19 cellular contexts compared by ENCODE assay signal in the genomic region with DNA sequence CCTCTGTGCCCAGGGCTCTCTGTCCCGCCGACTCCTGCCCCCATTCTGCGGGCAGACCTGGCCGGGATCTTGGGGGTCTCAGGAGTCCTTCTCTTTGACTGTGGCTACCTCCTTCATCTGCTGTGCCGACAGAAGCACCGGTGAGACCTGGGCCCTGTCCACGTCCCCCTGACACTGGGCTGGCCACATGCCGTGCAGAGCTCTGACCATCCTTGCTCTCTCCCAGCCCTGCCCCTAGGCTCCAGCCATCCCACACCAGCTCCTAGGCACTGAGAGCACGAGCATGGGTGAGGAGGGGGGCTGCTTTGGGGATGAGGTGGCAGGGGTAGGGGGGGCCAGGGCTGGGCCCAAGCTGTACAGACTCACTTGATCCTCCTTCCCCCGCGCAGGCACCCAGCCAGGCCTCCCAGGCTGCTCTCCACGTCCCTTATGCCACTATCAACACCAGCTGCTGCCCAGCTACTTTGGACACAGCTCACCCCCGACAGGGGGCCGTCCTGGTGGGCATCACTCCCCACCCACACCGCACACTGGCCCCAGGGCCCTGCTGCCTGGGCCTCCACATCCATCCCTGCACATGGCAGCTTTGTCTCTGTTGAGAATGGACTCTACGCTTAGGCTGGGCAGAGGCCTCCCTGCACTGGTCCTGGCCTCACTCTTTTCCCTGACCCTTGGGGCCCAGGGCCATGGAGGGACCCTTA. TPM values are rescaled to one million over a fixed set of nuclear protein-coding genes. Genes with fewer than 3 reads are reported as not detected.
DNase-seq lines count a peak whose midpoint lies in the region; ATAC-seq and TF ChIP-seq lines count a peak whose summit lies in the region.
"Had no signal": no experiment of that assay in that cellular context is flagged by ENCODE, and none has a peak within 500 bp of the region (broad histone marks: within the 10 kb centered on the region; RNA-seq: fewer than 3 reads in every experiment).

No MANE protein-coding gene starts in this region.

- H3K4me3 ChIP-seq in suprapubic skin = no peak overlapping the region
- H3K4me3 ChIP-seq: colonic mucosa, GM23338, psoas muscle had no signal

- no peak for TF ChIP-seq EP300 in suprapubic skin (IDR thresholded peaks at IDR 0.05)

- H3K27ac Mint-ChIP-seq in activated naive CD4-positive, alpha-beta T cell treated with anti-CD3 and anti-CD28 coated beads, Interleukin-2, amount 50 U/mL, for 24 hours = no peak overlapping the region
- H3K27ac Mint-ChIP-seq in activated CD8-positive, alpha-beta T cell treated with anti-CD3 and anti-CD28 coated beads for 36 hours = peak overlapping the region; percentile 89
- peak overlapping the region; percentile 65 for H3K27ac Mint-ChIP-seq in memory B cell
- H3K27ac Mint-ChIP-seq: GM23338 had no signal

- peak; percentile 3 for ATAC-seq in activated CD8-positive, alpha-beta T cell treated with anti-CD3 and anti-CD28 coated beads for 36 hours
- ATAC-seq in memory B cell (ENCODE audit: low read depth) (no peak), HG03565 (IDR thresholded peaks at IDR 0.05; ENCODE audit: unreplicated experiment) (no peak)
- ATAC-seq: GM23338, psoas muscle had no signal

- H3K4me3 Mint-ChIP-seq in activated naive CD4-positive, alpha-beta T cell treated with anti-CD3 and anti-CD28 coated beads, Interleukin-2, amount 50 U/mL, for 24 hours = peak overlapping the region; percentile 73
- peak overlapping the region; percentile 36 for H3K4me3 Mint-ChIP-seq in activated CD8-positive, alpha-beta T cell treated with anti-CD3 and anti-CD28 coated beads for 36 hours
- no peak overlapping the region for H3K4me3 Mint-ChIP-seq in memory B cell
- H3K4me3 Mint-ChIP-seq: GM23338 had no signal

- DNase-seq in activated naive CD4-positive, alpha-beta T cell (lab: John Stamatoyannopoulos, UW) = no peak
- no peak for DNase-seq in activated CD8-positive, alpha-beta T cell treated with anti-CD3 and anti-CD28 coated beads for 36 hours
- DNase-seq in memory B cell (ENCODE audit: low spot score in 2 of 2) (no peak), suprapubic skin (ENCODE audit: low spot score in 2 of 2) (peak; percentile 46 to 60), KBM-7 (no peak), RPMI8226 (no peak)
- DNase-seq: activated CD4-positive, CD25-positive, alpha-beta regulatory T cell treated with anti-CD3 and anti-CD28 coated beads, Interleukin-2, amount 50 U/mL, for 72 hours; Calu3; colonic mucosa; GDM1; NCI-H1694; NCI-H446; SIG-M5 had no signal

- no peaks in the 10 kb centered on the region for H3K4me1 ChIP-seq in suprapubic skin
- H3K4me1 ChIP-seq: colonic mucosa, psoas muscle had no signal

- no peaks in the 10 kb centered on the region for H3K27me3 Mint-ChIP-seq in activated naive CD4-positive, alpha-beta T cell treated with anti-CD3 and anti-CD28 coated beads, Interleukin-2, amount 50 U/mL, for 24 hours
- H3K27me3 Mint-ChIP-seq in activated CD8-positive, alpha-beta T cell treated with anti-CD3 and anti-CD28 coated beads for 36 hours = no peaks in the 10 kb centered on the region
- no peaks in the 10 kb centered on the region for H3K27me3 Mint-ChIP-seq in memory B cell

- H3K36me3 ChIP-seq in suprapubic skin = peaks cover 90% of the 10 kb centered on the region

- H3K27me3 ChIP-seq in suprapubic skin = no peaks in the 10 kb centered on the region
- H3K27me3 ChIP-seq: colonic mucosa had no signal

- POLR2A ChIA-PET in activated CD8-positive, alpha-beta T cell treated with anti-CD3 and anti-CD28 coated beads for 36 hours (lab: Charles Lee) = interaction anchor here (0.5 to 4.3 kb wide), 4 partner anchors 12 to 277 kb away, joined by 3 to 26 read pairs (median 3); no protein-coding TSS in a partner anchor

- WGBS in suprapubic skin = 87% methylated on average over 3 of the region's 16 CpGs

- H3K4me1 Mint-ChIP-seq in activated naive CD4-positive, alpha-beta T cell treated with anti-CD3 and anti-CD28 coated beads, Interleukin-2, amount 50 U/mL, for 24 hours = peaks cover 36% of the 10 kb centered on the region
- peaks cover 37% of the 10 kb centered on the region for H3K4me1 Mint-ChIP-seq in activated CD8-positive, alpha-beta T cell treated with anti-CD3 and anti-CD28 coated beads for 36 hours (ENCODE audit: low read depth)
- peaks cover 5% of the 10 kb centered on the region for H3K4me1 Mint-ChIP-seq in memory B cell
- H3K4me1 Mint-ChIP-seq: GM23338 had no signal

- H3K9me3 ChIP-seq in suprapubic skin = no peaks in the 10 kb centered on the region
- H3K9me3 ChIP-seq: colonic mucosa, psoas muscle had no signal

- peaks cover 15% of the 10 kb centered on the region for H3K36me3 Mint-ChIP-seq in activated naive CD4-positive, alpha-beta T cell treated with anti-CD3 and anti-CD28 coated beads, Interleukin-2, amount 50 U/mL, for 24 hours
- H3K36me3 Mint-ChIP-seq in activated CD8-positive, alpha-beta T cell treated with anti-CD3 and anti-CD28 coated beads for 36 hours (ENCODE audit: low read depth) = peaks cover 55% of the 10 kb centered on the region
- H3K36me3 Mint-ChIP-seq in memory B cell = peaks cover 28% of the 10 kb centered on the region

- in situ Hi-C loops in KBM-7 (cut with MboI; ENCODE audit: low pct_unique_long_range_greater_than_20kb, low sequenced_read_pairs) = no loop called here

- intact Hi-C loops in activated CD8-positive, alpha-beta T cell treated with anti-CD3 and anti-CD28 coated beads for 36 hours (cut with micrococcal nuclease) = no loop called here

- TF ChIP-seq POLR2A in suprapubic skin (IDR thresholded peaks at IDR 0.05) = no peak

- CTCF ChIA-PET in activated CD8-positive, alpha-beta T cell treated with anti-CD3 and anti-CD28 coated beads for 36 hours (lab: Charles Lee) = interaction anchor here (1.0 to 1.7 kb wide), 2 partner anchors 8 to 55 kb away, joined by 4 to 6 read pairs; no protein-coding TSS in a partner anchor

- TF ChIP-seq CTCF in activated CD8-positive, alpha-beta T cell treated with anti-CD3 and anti-CD28 coated beads for 36 hours (IDR thresholded peaks at IDR 0.05) = no peak
- no peak for TF ChIP-seq CTCF in suprapubic skin (IDR thresholded peaks at IDR 0.05)

- no peaks in the 10 kb centered on the region for H3K9me3 Mint-ChIP-seq in activated naive CD4-positive, alpha-beta T cell treated with anti-CD3 and anti-CD28 coated beads, Interleukin-2, amount 50 U/mL, for 24 hours
- H3K9me3 Mint-ChIP-seq in activated CD8-positive, alpha-beta T cell treated with anti-CD3 and anti-CD28 coated beads for 36 hours = no peaks in the 10 kb centered on the region
- no peaks in the 10 kb centered on the region for H3K9me3 Mint-ChIP-seq in memory B cell
- H3K9me3 Mint-ChIP-seq: GM23338 had no signal

- no peak overlapping the region for H3K27ac ChIP-seq in suprapubic skin
- H3K27ac ChIP-seq: colonic mucosa, psoas muscle had no signal

RNA-seq across cellular contexts. Expression of gene PILRB, which starts 4.8 kb away (rescaled TPM):
- 10 to 100 TPM; 43.7 to 46.8 TPM for total RNA-seq in activated CD8-positive, alpha-beta T cell treated with anti-CD3 and anti-CD28 coated beads for 36 hours
- total RNA-seq in suprapubic skin = 100 to 1,000 TPM in 1 of 4 donors, 10 to 100 TPM in 3; 40.8 to 125 (median 63.1) TPM

RNA-seq across cellular contexts. Expression of gene PILRA, which starts 20.2 kb away (rescaled TPM):
- 1 to 10 TPM; 5.8 to 6.6 TPM for total RNA-seq in activated CD8-positive, alpha-beta T cell treated with anti-CD3 and anti-CD28 coated beads for 36 hours
- total RNA-seq in suprapubic skin = 1 to 10 TPM; 1.3 to 8.5 (median 4.2) TPM
- total RNA-seq: epithelial cell of proximal tubule had no signal

RNA-seq across cellular contexts. Expression of gene SPDYE3, which starts 45.6 kb away (rescaled TPM):
- total RNA-seq in activated CD8-positive, alpha-beta T cell treated with anti-CD3 and anti-CD28 coated beads for 36 hours = not detected
- not detected for total RNA-seq in suprapubic skin
- total RNA-seq: Calu3, colonic mucosa, epithelial cell of proximal tubule, GM23338, liver, psoas muscle had no signal

Comparison
In these comparisons a context has a peak if more than half of its experiments do, and no peak if none do; other contexts are left out.
1. DNase-seq: peak in suprapubic skin (2 of 2); none in activated naive CD4-positive, alpha-beta T cell (0 of 4), activated CD8-positive, alpha-beta T cell treated with anti-CD3 and anti-CD28 coated beads for 36 hours (single experiment), memory B cell (0 of 2), KBM-7 (single experiment) and RPMI8226 (single experiment).